Comparison of ENCODE assay signal across 26 cellular contexts in genomic region chr4:124288706-124289486, GRCh38.
"Had no signal": no experiment of that assay in that cellular context is flagged by ENCODE, and none has a peak within 500 bp of the region (broad histone marks: within the 10 kb centered on the region; RNA-seq: fewer than 3 reads in every experiment).

No MANE protein-coding gene starts in this region.

- H3K4me3 ChIP-seq: adrenal gland, ovary, prostate gland, tibial nerve had no signal

- H3K27me3 Mint-ChIP-seq: activated T-cell treated with anti-CD3 and anti-CD28 coated beads, Interleukin-2, amount 50 U/mL, for 24 hours; dendritic cell treated with granulocyte-macrophage colony-stimulating factor and Interleukin-4, amounts not matched to agents 40 ng/mL and 50 ng/mL, for 4 days; stimulated activated naive CD8-positive, alpha-beta T cell treated with anti-CD3 and anti-CD28 coated beads, Interleukin-15, amount 100 ng/mL, for 72 hours had no signal

- H3K27ac ChIP-seq: adrenal gland, ovary, prostate gland, tibial nerve had no signal

- H3K9me3 ChIP-seq: adrenal gland, ovary, prostate gland, SK-N-SH, tibial nerve had no signal

- DNase-seq: activated CD4-positive, alpha-beta T cell treated with anti-CD3 and anti-CD28 coated beads for 1 hour; activated CD8-positive, alpha-beta memory T cell treated with anti-CD3 and anti-CD28 coated beads for 24 hours; activated CD8-positive, alpha-beta memory T cell treated with anti-CD3 and anti-CD28 coated beads, Interleukin-2, amount 50 U/mL, for 4 hours; activated T-cell treated with anti-CD3 and anti-CD28 coated beads, Interleukin-2, amount 50 U/mL, for 24 hours; adrenal gland; effector CD4-positive, alpha-beta T cell; foreskin fibroblast; left ventricle myocardium superior; mammary epithelial cell; naive thymus-derived CD8-positive, alpha-beta T cell; ovary; right cardiac atrium; SK-N-SH; small intestine; stimulated activated CD4-positive, alpha-beta T cell treated with anti-CD3 and anti-CD28 coated beads, Interleukin-2, amount 100 ng/mL, for 24 hours; stimulated activated naive CD8-positive, alpha-beta T cell treated with anti-CD3 and anti-CD28 coated beads, Interleukin-15, amount 100 ng/mL, for 72 hours; T-helper 2 cell had no signal

- H3K36me3 Mint-ChIP-seq: activated naive CD4-positive, alpha-beta T cell treated with anti-CD3 and anti-CD28 coated beads, Interleukin-2, amount 50 U/mL, for 72 hours; mesothelial cell of epicardium; naive thymus-derived CD8-positive, alpha-beta T cell; stimulated activated effector memory CD8-positive, alpha-beta T cell treated with anti-CD3 and anti-CD28 coated beads, Interleukin-12 subunit alpha, Interleukin-12 subunit beta, amount 100 ng/mL, for 72 hours had no signal

- H3K27me3 ChIP-seq: adrenal gland, ovary, tibial nerve had no signal

- H3K27ac Mint-ChIP-seq: activated naive CD4-positive, alpha-beta T cell treated with anti-CD3 and anti-CD28 coated beads, Interleukin-2, amount 50 U/mL, for 72 hours; activated T-cell treated with anti-CD3 and anti-CD28 coated beads, Interleukin-2, amount 50 U/mL, for 24 hours; activated T-helper 17 cell treated with anti-CD3 and anti-CD28 coated beads, Interleukin-2, amount 50 U/mL, for 72 hours; dendritic cell treated with granulocyte-macrophage colony-stimulating factor and Interleukin-4, amounts not matched to agents 40 ng/mL and 50 ng/mL, for 4 days; mesothelial cell of epicardium; naive thymus-derived CD8-positive, alpha-beta T cell; stimulated activated effector memory CD8-positive, alpha-beta T cell treated with anti-CD3 and anti-CD28 coated beads, Interleukin-12 subunit alpha, Interleukin-12 subunit beta, amount 100 ng/mL, for 72 hours; stimulated activated naive CD8-positive, alpha-beta T cell treated with anti-CD3 and anti-CD28 coated beads, Interleukin-15, amount 100 ng/mL, for 72 hours had no signal

- ATAC-seq: activated naive CD4-positive, alpha-beta T cell treated with anti-CD3 and anti-CD28 coated beads, Interleukin-2, amount 50 U/mL, for 72 hours; activated T-helper 17 cell treated with anti-CD3 and anti-CD28 coated beads, Interleukin-2, amount 50 U/mL, for 72 hours; left ventricle myocardium superior; naive thymus-derived CD8-positive, alpha-beta T cell; right cardiac atrium; stimulated activated effector memory CD8-positive, alpha-beta T cell treated with anti-CD3 and anti-CD28 coated beads, Interleukin-12 subunit alpha, Interleukin-12 subunit beta, amount 100 ng/mL, for 72 hours; stimulated activated naive CD8-positive, alpha-beta T cell treated with anti-CD3 and anti-CD28 coated beads, Interleukin-15, amount 100 ng/mL, for 72 hours had no signal

- H3K4me1 ChIP-seq: adrenal gland, prostate gland, tibial nerve had no signal

- H3K9ac ChIP-seq: SK-N-SH had no signal

- FAIRE-seq: astrocyte, small intestine, urothelium cell line had no signal

- H3K4me2 ChIP-seq: SK-N-SH had no signal

- H3K4me3 Mint-ChIP-seq: activated T-cell treated with anti-CD3 and anti-CD28 coated beads, Interleukin-2, amount 50 U/mL, for 24 hours; activated T-helper 17 cell treated with anti-CD3 and anti-CD28 coated beads, Interleukin-2, amount 50 U/mL, for 72 hours; dendritic cell treated with granulocyte-macrophage colony-stimulating factor and Interleukin-4, amounts not matched to agents 40 ng/mL and 50 ng/mL, for 4 days; mesothelial cell of epicardium; naive thymus-derived CD8-positive, alpha-beta T cell; stimulated activated effector memory CD8-positive, alpha-beta T cell treated with anti-CD3 and anti-CD28 coated beads, Interleukin-12 subunit alpha, Interleukin-12 subunit beta, amount 100 ng/mL, for 72 hours; stimulated activated naive CD8-positive, alpha-beta T cell treated with anti-CD3 and anti-CD28 coated beads, Interleukin-15, amount 100 ng/mL, for 72 hours had no signal

- H3K9me3 Mint-ChIP-seq: activated naive CD4-positive, alpha-beta T cell treated with anti-CD3 and anti-CD28 coated beads, Interleukin-2, amount 50 U/mL, for 72 hours; activated T-cell treated with anti-CD3 and anti-CD28 coated beads, Interleukin-2, amount 50 U/mL, for 24 hours; activated T-helper 17 cell treated with anti-CD3 and anti-CD28 coated beads, Interleukin-2, amount 50 U/mL, for 72 hours; dendritic cell treated with granulocyte-macrophage colony-stimulating factor and Interleukin-4, amounts not matched to agents 40 ng/mL and 50 ng/mL, for 4 days; stimulated activated effector memory CD8-positive, alpha-beta T cell treated with anti-CD3 and anti-CD28 coated beads, Interleukin-12 subunit alpha, Interleukin-12 subunit beta, amount 100 ng/mL, for 72 hours; stimulated activated naive CD8-positive, alpha-beta T cell treated with anti-CD3 and anti-CD28 coated beads, Interleukin-15, amount 100 ng/mL, for 72 hours had no signal

- H3K36me3 ChIP-seq: adrenal gland, ovary, prostate gland, tibial nerve had no signal

- H3K4me1 Mint-ChIP-seq: activated T-helper 17 cell treated with anti-CD3 and anti-CD28 coated beads, Interleukin-2, amount 50 U/mL, for 72 hours; mesothelial cell of epicardium; naive thymus-derived CD8-positive, alpha-beta T cell; stimulated activated effector memory CD8-positive, alpha-beta T cell treated with anti-CD3 and anti-CD28 coated beads, Interleukin-12 subunit alpha, Interleukin-12 subunit beta, amount 100 ng/mL, for 72 hours; stimulated activated naive CD8-positive, alpha-beta T cell treated with anti-CD3 and anti-CD28 coated beads, Interleukin-15, amount 100 ng/mL, for 72 hours had no signal
